ENCODE assay signal across 1 cellular context in the genomic region with DNA sequence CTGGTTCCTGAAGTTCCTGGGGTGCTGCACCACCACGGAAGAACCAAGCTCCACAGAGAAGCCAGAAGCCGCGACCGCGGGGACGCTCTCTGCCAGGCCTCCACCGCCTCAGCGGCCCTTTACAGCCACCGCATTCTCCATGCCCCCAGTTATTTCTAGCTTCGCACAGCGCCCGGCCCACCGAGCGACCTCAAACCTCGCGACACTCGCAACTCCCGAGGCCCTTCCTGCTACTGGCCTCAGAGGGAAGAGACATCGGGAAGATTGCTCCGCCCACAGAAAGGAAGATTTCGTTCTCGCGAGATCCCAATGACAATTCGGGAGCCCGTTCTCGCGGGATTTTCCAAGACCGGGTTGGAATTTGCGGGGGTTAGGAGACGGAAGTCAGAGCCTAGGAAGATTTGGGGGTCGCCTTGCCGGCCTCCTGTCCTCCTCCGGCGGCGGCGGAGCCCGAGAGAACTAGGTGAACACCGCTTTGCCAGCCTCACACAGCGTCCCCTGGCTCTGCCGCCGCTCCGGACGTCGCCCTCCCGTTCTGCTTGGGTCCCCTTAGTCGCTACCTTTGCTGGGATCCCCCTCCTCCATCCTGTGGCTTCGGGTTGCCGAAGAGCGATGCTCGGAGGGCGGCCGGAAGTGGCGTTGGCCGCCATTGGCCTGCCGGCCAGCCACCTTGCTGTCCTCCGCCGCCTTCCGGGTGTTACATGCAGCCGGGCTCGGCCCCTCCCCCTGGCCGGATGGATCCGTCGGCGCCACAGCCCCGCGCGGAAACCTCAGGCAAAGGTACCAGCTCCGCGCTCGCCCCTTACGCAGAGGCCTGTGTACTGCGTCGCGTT.
A peak's percentile ranks its signal among the peaks of the same experiment; 100 is the strongest.
TF ChIP-seq lines count a peak whose summit lies in the region.

A gene with protein sequence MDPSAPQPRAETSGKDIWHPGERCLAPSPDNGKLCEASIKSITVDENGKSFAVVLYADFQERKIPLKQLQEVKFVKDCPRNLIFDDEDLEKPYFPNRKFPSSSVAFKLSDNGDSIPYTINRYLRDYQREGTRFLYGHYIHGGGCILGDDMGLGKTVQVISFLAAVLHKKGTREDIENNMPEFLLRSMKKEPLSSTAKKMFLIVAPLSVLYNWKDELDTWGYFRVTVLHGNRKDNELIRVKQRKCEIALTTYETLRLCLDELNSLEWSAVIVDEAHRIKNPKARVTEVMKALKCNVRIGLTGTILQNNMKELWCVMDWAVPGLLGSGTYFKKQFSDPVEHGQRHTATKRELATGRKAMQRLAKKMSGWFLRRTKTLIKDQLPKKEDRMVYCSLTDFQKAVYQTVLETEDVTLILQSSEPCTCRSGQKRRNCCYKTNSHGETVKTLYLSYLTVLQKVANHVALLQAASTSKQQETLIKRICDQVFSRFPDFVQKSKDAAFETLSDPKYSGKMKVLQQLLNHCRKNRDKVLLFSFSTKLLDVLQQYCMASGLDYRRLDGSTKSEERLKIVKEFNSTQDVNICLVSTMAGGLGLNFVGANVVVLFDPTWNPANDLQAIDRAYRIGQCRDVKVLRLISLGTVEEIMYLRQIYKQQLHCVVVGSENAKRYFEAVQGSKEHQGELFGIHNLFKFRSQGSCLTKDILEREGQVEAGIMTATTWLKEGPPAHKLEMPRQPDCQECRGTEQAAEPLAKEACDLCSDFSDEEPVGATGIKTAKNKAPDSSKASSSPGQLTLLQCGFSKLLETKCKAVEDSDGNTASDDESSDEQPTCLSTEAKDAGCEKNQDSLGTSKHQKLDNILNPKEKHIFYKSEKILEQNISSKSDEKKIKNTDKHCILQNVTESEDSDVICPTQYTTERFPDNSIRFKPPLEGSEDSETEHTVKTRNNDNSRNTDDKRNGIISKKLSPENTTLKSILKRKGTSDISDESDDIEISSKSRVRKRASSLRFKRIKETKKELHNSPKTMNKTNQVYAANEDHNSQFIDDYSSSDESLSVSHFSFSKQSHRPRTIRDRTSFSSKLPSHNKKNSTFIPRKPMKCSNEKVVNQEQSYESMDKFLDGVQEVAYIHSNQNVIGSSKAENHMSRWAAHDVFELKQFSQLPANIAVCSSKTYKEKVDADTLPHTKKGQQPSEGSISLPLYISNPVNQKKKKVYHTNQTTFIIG (N-terminal part only) (plus strand): TSS at position 387 of the 833 bp plus-strand sequence. CDS start 348 bp downstream, at position 735.

TF ChIP-seq in HepG2, 621 proteins besides CTCF, POLR2A, EP300 and RAD21 (continued from another document and continues in another):
- TF ChIP-seq, protein P1, sequence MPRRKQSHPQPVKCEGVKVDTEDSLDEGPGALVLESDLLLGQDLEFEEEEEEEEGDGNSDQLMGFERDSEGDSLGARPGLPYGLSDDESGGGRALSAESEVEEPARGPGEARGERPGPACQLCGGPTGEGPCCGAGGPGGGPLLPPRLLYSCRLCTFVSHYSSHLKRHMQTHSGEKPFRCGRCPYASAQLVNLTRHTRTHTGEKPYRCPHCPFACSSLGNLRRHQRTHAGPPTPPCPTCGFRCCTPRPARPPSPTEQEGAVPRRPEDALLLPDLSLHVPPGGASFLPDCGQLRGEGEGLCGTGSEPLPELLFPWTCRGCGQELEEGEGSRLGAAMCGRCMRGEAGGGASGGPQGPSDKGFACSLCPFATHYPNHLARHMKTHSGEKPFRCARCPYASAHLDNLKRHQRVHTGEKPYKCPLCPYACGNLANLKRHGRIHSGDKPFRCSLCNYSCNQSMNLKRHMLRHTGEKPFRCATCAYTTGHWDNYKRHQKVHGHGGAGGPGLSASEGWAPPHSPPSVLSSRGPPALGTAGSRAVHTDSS (CRISPR knock-in tag; conservative IDR thresholded peaks at IDR 0.05) = no peak
- TF ChIP-seq ZKSCAN8 (CRISPR knock-in tag; IDR thresholded peaks at IDR 0.05; ENCODE audit: borderline replicate concordance) (no peak), ZNF879 (CRISPR knock-in tag; IDR thresholded peaks at IDR 0.05) (no peak), MED8 (CRISPR knock-in tag; IDR thresholded peaks at IDR 0.05; ENCODE audit: insufficient replicate concordance) (peak; percentile 82), ZFYVE20 (CRISPR knock-in tag; IDR thresholded peaks at IDR 0.05; ENCODE audit: borderline replicate concordance, low read depth) (0 out of 2 replicates have a peak, but pooled peaks have one; percentile 41), ZNF234 (CRISPR knock-in tag; conservative IDR thresholded peaks at IDR 0.05) (no peak), SIX1 (CRISPR knock-in tag; IDR thresholded peaks at IDR 0.05; ENCODE audit: borderline replicate concordance) (peak; percentile 37; the same call in 1 of the 2 replicates), ATM (IDR thresholded peaks at IDR 0.05; ENCODE audit: borderline replicate concordance) (no peak), KLF11 (CRISPR knock-in tag; IDR thresholded peaks at IDR 0.05) (0 out of 2 replicates have a peak, but pooled peaks have one; percentile 20), ZNF607 (CRISPR knock-in tag; IDR thresholded peaks at IDR 0.05; ENCODE audit: borderline replicate concordance) (peak; percentile 86), KLF13 (CRISPR knock-in tag; IDR thresholded peaks at IDR 0.05) (peak; percentile 84; the same call in 1 of the 2 replicates), KMT2B (CRISPR knock-in tag; IDR thresholded peaks at IDR 0.05) (peak; percentile 96), MYC (CRISPR knock-in tag; IDR thresholded peaks at IDR 0.05; ENCODE audit: borderline replicate concordance) (peak; percentile 91), PHB2 (IDR thresholded peaks at IDR 0.05; ENCODE audit: partially characterized antibody) (no peak), ZEB1 (IDR thresholded peaks at IDR 0.05; ENCODE audit: insufficient replicate concordance, low read depth) (no peak), ZBTB7B (CRISPR knock-in tag; IDR thresholded peaks at IDR 0.05) (peak; percentile 67), TAF1 (CRISPR knock-in tag; IDR thresholded peaks at IDR 0.05) (peak; percentile 98), ISL2 (CRISPR knock-in tag; IDR thresholded peaks at IDR 0.05) (peak; percentile 76), NFE2L2 (IDR thresholded peaks at IDR 0.05; ENCODE audit: low read length) (no peak), ZNF446 (CRISPR knock-in tag; IDR thresholded peaks at IDR 0.05) (peak; percentile 81; the same call in 1 of the 2 replicates), JDP2 (CRISPR knock-in tag; IDR thresholded peaks at IDR 0.05; ENCODE audit: borderline replicate concordance) (no peak), SIN3B (IDR thresholded peaks at IDR 0.05; ENCODE audit: low read length) (peak; percentile 58; the same call in 1 of the 2 replicates), ZNF552 (CRISPR knock-in tag; IDR thresholded peaks at IDR 0.05; ENCODE audit: borderline replicate concordance) (peak; percentile 86), SAFB2 (CRISPR knock-in tag; IDR thresholded peaks at IDR 0.05; ENCODE audit: borderline replicate concordance, low read depth) (peak; percentile 69; the same call in 1 of the 2 replicates), SALL2 (CRISPR knock-in tag; IDR thresholded peaks at IDR 0.05) (peak; percentile 93; the same call in 1 of the 2 replicates), PAF1 (CRISPR knock-in tag; IDR thresholded peaks at IDR 0.05) (no peak), ZNF124 (CRISPR knock-in tag; IDR thresholded peaks at IDR 0.05) (no peak; the same call in 1 of the 2 replicates), GABPB1 (CRISPR knock-in tag; IDR thresholded peaks at IDR 0.05) (peak; percentile 99)
- TF ChIP-seq, protein P2, sequence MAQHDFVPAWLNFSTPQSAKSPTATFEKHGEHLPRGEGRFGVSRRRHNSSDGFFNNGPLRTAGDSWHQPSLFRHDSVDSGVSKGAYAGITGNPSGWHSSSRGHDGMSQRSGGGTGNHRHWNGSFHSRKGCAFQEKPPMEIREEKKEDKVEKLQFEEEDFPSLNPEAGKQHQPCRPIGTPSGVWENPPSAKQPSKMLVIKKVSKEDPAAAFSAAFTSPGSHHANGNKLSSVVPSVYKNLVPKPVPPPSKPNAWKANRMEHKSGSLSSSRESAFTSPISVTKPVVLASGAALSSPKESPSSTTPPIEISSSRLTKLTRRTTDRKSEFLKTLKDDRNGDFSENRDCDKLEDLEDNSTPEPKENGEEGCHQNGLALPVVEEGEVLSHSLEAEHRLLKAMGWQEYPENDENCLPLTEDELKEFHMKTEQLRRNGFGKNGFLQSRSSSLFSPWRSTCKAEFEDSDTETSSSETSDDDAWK (CRISPR knock-in tag; IDR thresholded peaks at IDR 0.05) = no peak
- TF ChIP-seq, protein P3, sequence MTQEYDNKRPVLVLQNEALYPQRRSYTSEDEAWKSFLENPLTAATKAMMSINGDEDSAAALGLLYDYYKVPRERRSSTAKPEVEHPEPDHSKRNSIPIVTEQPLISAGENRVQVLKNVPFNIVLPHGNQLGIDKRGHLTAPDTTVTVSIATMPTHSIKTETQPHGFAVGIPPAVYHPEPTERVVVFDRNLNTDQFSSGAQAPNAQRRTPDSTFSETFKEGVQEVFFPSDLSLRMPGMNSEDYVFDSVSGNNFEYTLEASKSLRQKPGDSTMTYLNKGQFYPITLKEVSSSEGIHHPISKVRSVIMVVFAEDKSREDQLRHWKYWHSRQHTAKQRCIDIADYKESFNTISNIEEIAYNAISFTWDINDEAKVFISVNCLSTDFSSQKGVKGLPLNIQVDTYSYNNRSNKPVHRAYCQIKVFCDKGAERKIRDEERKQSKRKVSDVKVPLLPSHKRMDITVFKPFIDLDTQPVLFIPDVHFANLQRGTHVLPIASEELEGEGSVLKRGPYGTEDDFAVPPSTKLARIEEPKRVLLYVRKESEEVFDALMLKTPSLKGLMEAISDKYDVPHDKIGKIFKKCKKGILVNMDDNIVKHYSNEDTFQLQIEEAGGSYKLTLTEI (CRISPR knock-in tag; conservative IDR thresholded peaks at IDR 0.05) = no peak
- TF ChIP-seq, protein P4, sequence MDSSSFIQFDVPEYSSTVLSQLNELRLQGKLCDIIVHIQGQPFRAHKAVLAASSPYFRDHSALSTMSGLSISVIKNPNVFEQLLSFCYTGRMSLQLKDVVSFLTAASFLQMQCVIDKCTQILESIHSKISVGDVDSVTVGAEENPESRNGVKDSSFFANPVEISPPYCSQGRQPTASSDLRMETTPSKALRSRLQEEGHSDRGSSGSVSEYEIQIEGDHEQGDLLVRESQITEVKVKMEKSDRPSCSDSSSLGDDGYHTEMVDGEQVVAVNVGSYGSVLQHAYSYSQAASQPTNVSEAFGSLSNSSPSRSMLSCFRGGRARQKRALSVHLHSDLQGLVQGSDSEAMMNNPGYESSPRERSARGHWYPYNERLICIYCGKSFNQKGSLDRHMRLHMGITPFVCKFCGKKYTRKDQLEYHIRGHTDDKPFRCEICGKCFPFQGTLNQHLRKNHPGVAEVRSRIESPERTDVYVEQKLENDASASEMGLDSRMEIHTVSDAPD (CRISPR knock-in tag; IDR thresholded peaks at IDR 0.05) = peak; percentile 48; the same call in 1 of the 2 replicates
- TF ChIP-seq, protein P5, sequence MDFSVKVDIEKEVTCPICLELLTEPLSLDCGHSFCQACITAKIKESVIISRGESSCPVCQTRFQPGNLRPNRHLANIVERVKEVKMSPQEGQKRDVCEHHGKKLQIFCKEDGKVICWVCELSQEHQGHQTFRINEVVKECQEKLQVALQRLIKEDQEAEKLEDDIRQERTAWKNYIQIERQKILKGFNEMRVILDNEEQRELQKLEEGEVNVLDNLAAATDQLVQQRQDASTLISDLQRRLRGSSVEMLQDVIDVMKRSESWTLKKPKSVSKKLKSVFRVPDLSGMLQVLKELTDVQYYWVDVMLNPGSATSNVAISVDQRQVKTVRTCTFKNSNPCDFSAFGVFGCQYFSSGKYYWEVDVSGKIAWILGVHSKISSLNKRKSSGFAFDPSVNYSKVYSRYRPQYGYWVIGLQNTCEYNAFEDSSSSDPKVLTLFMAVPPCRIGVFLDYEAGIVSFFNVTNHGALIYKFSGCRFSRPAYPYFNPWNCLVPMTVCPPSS (IDR thresholded peaks at IDR 0.05) = no peak
- TF ChIP-seq, protein P6, sequence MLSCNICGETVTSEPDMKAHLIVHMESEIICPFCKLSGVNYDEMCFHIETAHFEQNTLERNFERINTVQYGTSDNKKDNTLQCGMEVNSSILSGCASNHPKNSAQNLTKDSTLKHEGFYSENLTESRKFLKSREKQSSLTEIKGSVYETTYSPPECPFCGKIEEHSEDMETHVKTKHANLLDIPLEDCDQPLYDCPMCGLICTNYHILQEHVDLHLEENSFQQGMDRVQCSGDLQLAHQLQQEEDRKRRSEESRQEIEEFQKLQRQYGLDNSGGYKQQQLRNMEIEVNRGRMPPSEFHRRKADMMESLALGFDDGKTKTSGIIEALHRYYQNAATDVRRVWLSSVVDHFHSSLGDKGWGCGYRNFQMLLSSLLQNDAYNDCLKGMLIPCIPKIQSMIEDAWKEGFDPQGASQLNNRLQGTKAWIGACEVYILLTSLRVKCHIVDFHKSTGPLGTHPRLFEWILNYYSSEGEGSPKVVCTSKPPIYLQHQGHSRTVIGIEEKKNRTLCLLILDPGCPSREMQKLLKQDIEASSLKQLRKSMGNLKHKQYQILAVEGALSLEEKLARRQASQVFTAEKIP (CRISPR knock-in tag; IDR thresholded peaks at IDR 0.05; ENCODE audit: borderline replicate concordance) = no peak
- TF ChIP-seq, protein P7, sequence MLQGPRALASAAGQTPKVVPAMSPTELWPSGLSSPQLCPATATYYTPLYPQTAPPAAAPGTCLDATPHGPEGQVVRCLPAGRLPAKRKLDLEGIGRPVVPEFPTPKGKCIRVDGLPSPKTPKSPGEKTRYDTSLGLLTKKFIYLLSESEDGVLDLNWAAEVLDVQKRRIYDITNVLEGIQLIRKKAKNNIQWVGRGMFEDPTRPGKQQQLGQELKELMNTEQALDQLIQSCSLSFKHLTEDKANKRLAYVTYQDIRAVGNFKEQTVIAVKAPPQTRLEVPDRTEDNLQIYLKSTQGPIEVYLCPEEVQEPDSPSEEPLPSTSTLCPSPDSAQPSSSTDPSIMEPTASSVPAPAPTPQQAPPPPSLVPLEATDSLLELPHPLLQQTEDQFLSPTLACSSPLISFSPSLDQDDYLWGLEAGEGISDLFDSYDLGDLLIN (CRISPR knock-in tag; IDR thresholded peaks at IDR 0.05; ENCODE audit: borderline replicate concordance) = peak; percentile 86; the same call in 1 of the 2 replicates
- TF ChIP-seq, protein P8, sequence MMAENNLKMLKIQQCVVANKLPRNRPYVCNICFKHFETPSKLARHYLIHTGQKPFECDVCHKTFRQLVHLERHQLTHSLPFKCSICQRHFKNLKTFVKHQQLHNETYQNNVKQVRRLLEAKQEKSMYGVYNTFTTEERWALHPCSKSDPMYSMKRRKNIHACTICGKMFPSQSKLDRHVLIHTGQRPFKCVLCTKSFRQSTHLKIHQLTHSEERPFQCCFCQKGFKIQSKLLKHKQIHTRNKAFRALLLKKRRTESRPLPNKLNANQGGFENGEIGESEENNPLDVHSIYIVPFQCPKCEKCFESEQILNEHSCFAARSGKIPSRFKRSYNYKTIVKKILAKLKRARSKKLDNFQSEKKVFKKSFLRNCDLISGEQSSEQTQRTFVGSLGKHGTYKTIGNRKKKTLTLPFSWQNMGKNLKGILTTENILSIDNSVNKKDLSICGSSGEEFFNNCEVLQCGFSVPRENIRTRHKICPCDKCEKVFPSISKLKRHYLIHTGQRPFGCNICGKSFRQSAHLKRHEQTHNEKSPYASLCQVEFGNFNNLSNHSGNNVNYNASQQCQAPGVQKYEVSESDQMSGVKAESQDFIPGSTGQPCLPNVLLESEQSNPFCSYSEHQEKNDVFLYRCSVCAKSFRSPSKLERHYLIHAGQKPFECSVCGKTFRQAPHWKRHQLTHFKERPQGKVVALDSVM (CRISPR knock-in tag; IDR thresholded peaks at IDR 0.05) = peak; percentile 77; the same call in 1 of the 2 replicates
- TF ChIP-seq, protein P9, sequence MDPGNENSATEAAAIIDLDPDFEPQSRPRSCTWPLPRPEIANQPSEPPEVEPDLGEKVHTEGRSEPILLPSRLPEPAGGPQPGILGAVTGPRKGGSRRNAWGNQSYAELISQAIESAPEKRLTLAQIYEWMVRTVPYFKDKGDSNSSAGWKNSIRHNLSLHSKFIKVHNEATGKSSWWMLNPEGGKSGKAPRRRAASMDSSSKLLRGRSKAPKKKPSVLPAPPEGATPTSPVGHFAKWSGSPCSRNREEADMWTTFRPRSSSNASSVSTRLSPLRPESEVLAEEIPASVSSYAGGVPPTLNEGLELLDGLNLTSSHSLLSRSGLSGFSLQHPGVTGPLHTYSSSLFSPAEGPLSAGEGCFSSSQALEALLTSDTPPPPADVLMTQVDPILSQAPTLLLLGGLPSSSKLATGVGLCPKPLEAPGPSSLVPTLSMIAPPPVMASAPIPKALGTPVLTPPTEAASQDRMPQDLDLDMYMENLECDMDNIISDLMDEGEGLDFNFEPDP (CRISPR knock-in tag; conservative IDR thresholded peaks at IDR 0.05) = no peak
